Comparison of ENCODE assay signal across 8 cellular contexts in genomic region chr5:103561670-103562069, GRCh38. TPM values are rescaled to one million over a fixed set of nuclear protein-coding genes. Genes with fewer than 3 reads are reported as not detected.
DNase-seq lines count a peak whose midpoint lies in the region; ATAC-seq and TF ChIP-seq lines count a peak whose summit lies in the region.

No MANE protein-coding gene starts in this region.

- POLR2A ChIA-PET in activated CD4-positive, alpha-beta T cell treated with anti-CD3 and anti-CD28 coated beads, Interleukin-2, amount 10 ng/mL, durations not matched to agents 7 days and 5 days (lab: Charles Lee), result no interaction called here

- H3K4me3 ChIP-seq in WI38 (ENCODE audit: low read depth, low read length), result peak overlapping the region; percentile 73

- no peak for TF ChIP-seq CTCF in WI38 (IDR thresholded peaks at IDR 0.05; ENCODE audit: low read depth, low read length)

- CTCF ChIA-PET in activated CD4-positive, alpha-beta T cell treated with anti-CD3 and anti-CD28 coated beads, Interleukin-2, amount 10 ng/mL, durations not matched to agents 7 days and 5 days (lab: Charles Lee), result no interaction called here

- no peak overlapping the region for H3K27ac Mint-ChIP-seq in activated CD4-positive, alpha-beta T cell treated with anti-CD3 and anti-CD28 coated beads, Interleukin-2, amount 10 ng/mL, durations not matched to agents 7 days and 5 days
- H3K27ac Mint-ChIP-seq in immature natural killer cell, result peak overlapping the region in 4 of 6 donors; percentile 30 to 76 (median 69)
- H3K27ac Mint-ChIP-seq in stimulated activated naive CD8-positive, alpha-beta T cell treated with anti-CD3 and anti-CD28 coated beads, Interleukin-15, amount 100 ng/mL, for 72 hours, result no peak overlapping the region

- H3K4me3 Mint-ChIP-seq in activated CD4-positive, alpha-beta T cell treated with anti-CD3 and anti-CD28 coated beads, Interleukin-2, amount 10 ng/mL, durations not matched to agents 7 days and 5 days, result peak overlapping the region; percentile 78
- peak overlapping the region; percentile 84 to 91 (median 87) for H3K4me3 Mint-ChIP-seq in immature natural killer cell
- peak overlapping the region; percentile 88 to 90 for H3K4me3 Mint-ChIP-seq in stimulated activated naive CD8-positive, alpha-beta T cell treated with anti-CD3 and anti-CD28 coated beads, Interleukin-15, amount 100 ng/mL, for 72 hours

- H3K27me3 Mint-ChIP-seq in activated CD4-positive, alpha-beta T cell treated with anti-CD3 and anti-CD28 coated beads, Interleukin-2, amount 10 ng/mL, durations not matched to agents 7 days and 5 days, result no peaks in the 10 kb centered on the region
- H3K27me3 Mint-ChIP-seq in immature natural killer cell (ENCODE audit: low read depth in 3 of 3), result peaks cover 0 to 6% (median 0%) of the 10 kb centered on the region in 3 donors
- H3K27me3 Mint-ChIP-seq in stimulated activated naive CD8-positive, alpha-beta T cell treated with anti-CD3 and anti-CD28 coated beads, Interleukin-15, amount 100 ng/mL, for 72 hours, result no peaks in the 10 kb centered on the region

- no peaks in the 10 kb centered on the region for H3K9me3 Mint-ChIP-seq in activated CD4-positive, alpha-beta T cell treated with anti-CD3 and anti-CD28 coated beads, Interleukin-2, amount 10 ng/mL, durations not matched to agents 7 days and 5 days
- H3K9me3 Mint-ChIP-seq in immature natural killer cell, result no peaks in the 10 kb centered on the region
- no peaks in the 10 kb centered on the region for H3K9me3 Mint-ChIP-seq in stimulated activated naive CD8-positive, alpha-beta T cell treated with anti-CD3 and anti-CD28 coated beads, Interleukin-15, amount 100 ng/mL, for 72 hours

- DNase-seq in activated CD4-positive, alpha-beta T cell treated with anti-CD3 and anti-CD28 coated beads, Interleukin-2, amount 10 ng/mL, durations not matched to agents 7 days and 5 days, result no peak
- DNase-seq in activated CD4-positive, alpha-beta T cell treated with anti-CD3 and anti-CD28 coated beads, Interleukin-2, amount 50 U/mL, for 4 hours, result no peak
- DNase-seq in immature natural killer cell, result no peak
- no peak for DNase-seq in stimulated activated naive CD8-positive, alpha-beta T cell treated with anti-CD3 and anti-CD28 coated beads, Interleukin-15, amount 100 ng/mL, for 72 hours
- no peak for DNase-seq in mesenteric fat pad (ENCODE audit: low spot score)

- peaks cover 18% of the 10 kb centered on the region for H3K4me1 Mint-ChIP-seq in activated CD4-positive, alpha-beta T cell treated with anti-CD3 and anti-CD28 coated beads, Interleukin-2, amount 10 ng/mL, durations not matched to agents 7 days and 5 days
- H3K4me1 Mint-ChIP-seq in immature natural killer cell, result peaks cover 17 to 22% of the 10 kb centered on the region in 2 donors
- peaks cover 24% of the 10 kb centered on the region for H3K4me1 Mint-ChIP-seq in stimulated activated naive CD8-positive, alpha-beta T cell treated with anti-CD3 and anti-CD28 coated beads, Interleukin-15, amount 100 ng/mL, for 72 hours

- no peaks in the 10 kb centered on the region for H3K36me3 Mint-ChIP-seq in activated CD4-positive, alpha-beta T cell treated with anti-CD3 and anti-CD28 coated beads, Interleukin-2, amount 10 ng/mL, durations not matched to agents 7 days and 5 days (ENCODE audit: low read depth)
- no peaks in the 10 kb centered on the region for H3K36me3 Mint-ChIP-seq in immature natural killer cell

- no peak for ATAC-seq in stimulated activated naive CD8-positive, alpha-beta T cell treated with anti-CD3 and anti-CD28 coated beads, Interleukin-15, amount 100 ng/mL, for 72 hours
- ATAC-seq in HG02678 (IDR thresholded peaks at IDR 0.05; ENCODE audit: unreplicated experiment) (no peak), HG02870 (IDR thresholded peaks at IDR 0.05; ENCODE audit: unreplicated experiment) (no peak)

RNA-seq across cellular contexts. Expression of gene NUDT12, which starts 0.9 kb away (rescaled TPM):
- under 1 TPM; 0.62 to 0.85 TPM for total RNA-seq in activated CD4-positive, alpha-beta T cell treated with anti-CD3 and anti-CD28 coated beads, Interleukin-2, amount 10 ng/mL, durations not matched to agents 7 days and 5 days
- under 1 TPM in 2 of 3 donors, not detected in 1; 0.17 to 0.54 TPM for polyA plus RNA-seq in immature natural killer cell
- total RNA-seq in mesenteric fat pad, result 5.9 TPM

Comparison
In these comparisons a context has a peak if more than half of its experiments do, and no peak if none do; other contexts are left out.
1. H3K27ac Mint-ChIP-seq: peak in immature natural killer cell (4 of 6); none in activated CD4-positive, alpha-beta T cell treated with anti-CD3 and anti-CD28 coated beads, Interleukin-2, amount 10 ng/mL, durations not matched to agents 7 days and 5 days (single experiment) and stimulated activated naive CD8-positive, alpha-beta T cell treated with anti-CD3 and anti-CD28 coated beads, Interleukin-15, amount 100 ng/mL, for 72 hours (0 of 2).
2. Peak in every context shown above with its lines, with median percentiles within 50 percentile points of each other: H3K4me3 Mint-ChIP-seq.